1 cellular context compared by ENCODE assay signal in the genomic region with DNA sequence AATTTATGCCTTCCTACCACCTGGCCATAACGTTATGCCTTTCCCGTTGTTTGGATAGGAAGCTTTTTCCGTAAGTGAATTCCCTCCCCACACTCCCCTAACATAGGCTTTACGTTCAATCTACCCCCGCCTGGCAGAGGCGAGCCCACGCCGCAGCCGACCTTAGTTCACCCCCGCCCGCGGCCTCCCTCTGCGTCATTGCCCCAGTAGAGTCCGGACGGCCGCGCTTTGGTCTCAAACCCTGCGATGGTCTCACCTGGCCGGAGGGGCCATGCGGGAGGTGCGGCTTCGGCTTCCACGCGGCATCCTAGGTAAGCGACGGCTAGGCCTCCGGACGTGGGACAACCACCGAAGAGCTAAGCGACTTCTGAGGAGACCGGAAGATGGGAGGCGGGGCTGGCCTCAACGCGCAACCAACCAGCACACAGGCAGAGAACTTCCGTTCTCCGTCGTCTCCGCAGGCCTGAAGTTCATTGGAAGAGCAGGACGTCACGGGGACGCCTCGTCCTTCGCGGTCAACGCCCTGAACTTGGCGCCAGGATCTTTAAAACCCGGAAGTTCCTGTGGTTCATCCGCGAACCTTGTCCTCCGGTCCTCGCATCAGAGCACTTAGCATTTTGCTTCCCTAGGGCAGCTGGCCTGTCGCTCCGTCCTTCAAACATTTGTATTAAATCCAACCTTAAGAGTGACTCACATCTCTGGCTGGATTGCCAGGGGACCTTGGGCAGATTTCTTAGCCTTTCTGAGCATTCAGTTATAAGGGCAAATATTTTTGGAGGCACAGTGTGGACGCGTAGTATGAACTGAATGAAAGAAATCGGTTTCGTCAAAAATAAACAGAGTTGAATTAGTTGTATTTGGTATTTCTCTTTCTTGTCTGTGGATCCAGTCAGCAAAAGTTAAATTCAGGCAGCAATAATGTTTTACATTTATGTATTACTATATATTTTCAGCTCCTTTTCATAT.
TF ChIP-seq lines count a peak whose summit lies in the region.

A gene with protein sequence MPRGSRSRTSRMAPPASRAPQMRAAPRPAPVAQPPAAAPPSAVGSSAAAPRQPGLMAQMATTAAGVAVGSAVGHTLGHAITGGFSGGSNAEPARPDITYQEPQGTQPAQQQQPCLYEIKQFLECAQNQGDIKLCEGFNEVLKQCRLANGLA (minus strand): TSS at position 369 of the 966 bp plus-strand sequence. CDS start 63 bp downstream, at position 306.

TF ChIP-seq in GM12878, 131 proteins besides CTCF, POLR2A, EP300 and RAD21 (continued from another document and continues in another):
- TF ChIP-seq, protein P1, sequence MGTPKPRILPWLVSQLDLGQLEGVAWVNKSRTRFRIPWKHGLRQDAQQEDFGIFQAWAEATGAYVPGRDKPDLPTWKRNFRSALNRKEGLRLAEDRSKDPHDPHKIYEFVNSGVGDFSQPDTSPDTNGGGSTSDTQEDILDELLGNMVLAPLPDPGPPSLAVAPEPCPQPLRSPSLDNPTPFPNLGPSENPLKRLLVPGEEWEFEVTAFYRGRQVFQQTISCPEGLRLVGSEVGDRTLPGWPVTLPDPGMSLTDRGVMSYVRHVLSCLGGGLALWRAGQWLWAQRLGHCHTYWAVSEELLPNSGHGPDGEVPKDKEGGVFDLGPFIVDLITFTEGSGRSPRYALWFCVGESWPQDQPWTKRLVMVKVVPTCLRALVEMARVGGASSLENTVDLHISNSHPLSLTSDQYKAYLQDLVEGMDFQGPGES (IDR thresholded peaks at IDR 0.05), result peak; percentile 81
- TF ChIP-seq HDAC2 (IDR thresholded peaks at IDR 0.05) (no peak; the same call in 1 of the 2 replicates), MXI1 (IDR thresholded peaks at IDR 0.05; ENCODE audit: low read depth, low read length) (peak; percentile 78), RAD51 (IDR thresholded peaks at IDR 0.05) (peak; percentile 72), SREBF2 (IDR thresholded peaks at IDR 0.05; ENCODE audit: low read length) (no peak), ZNF384 (IDR thresholded peaks at IDR 0.05; ENCODE audit: borderline replicate concordance, low read depth, low read length) (no peak), TCF3 (IDR thresholded peaks at IDR 0.05; ENCODE audit: borderline replicate concordance, insufficient read depth, low read depth, low read length) (0 out of 2 replicates have a peak, but pooled peaks have one; percentile 26), CEBPB (IDR thresholded peaks at IDR 0.05; ENCODE audit: borderline replicate concordance in 1 of 2, low read depth in 2 of 2, low read length in 2 of 2) (no peak), FOXM1 (IDR thresholded peaks at IDR 0.05; ENCODE audit: low read depth, low read length) (no peak), RUNX3 (IDR thresholded peaks at IDR 0.05; ENCODE audit: low read length) (peak; percentile 94), GABPA (IDR thresholded peaks at IDR 0.05; ENCODE audit: low read depth) (peak; percentile 95), RBBP5 (conservative IDR thresholded peaks at IDR 0.05) (no peak), ESRRA (IDR thresholded peaks at IDR 0.05; ENCODE audit: low read length) (peak; percentile 82), PML (IDR thresholded peaks at IDR 0.05; ENCODE audit: low read length) (peak; percentile 84), SUZ12 (IDR thresholded peaks at IDR 0.05; ENCODE audit: unreplicated experiment) (no peak), CBX3 (IDR thresholded peaks at IDR 0.05; ENCODE audit: borderline replicate concordance, low read depth) (no peak), YBX1 (IDR thresholded peaks at IDR 0.05) (no peak)
- TF ChIP-seq, protein P2, sequence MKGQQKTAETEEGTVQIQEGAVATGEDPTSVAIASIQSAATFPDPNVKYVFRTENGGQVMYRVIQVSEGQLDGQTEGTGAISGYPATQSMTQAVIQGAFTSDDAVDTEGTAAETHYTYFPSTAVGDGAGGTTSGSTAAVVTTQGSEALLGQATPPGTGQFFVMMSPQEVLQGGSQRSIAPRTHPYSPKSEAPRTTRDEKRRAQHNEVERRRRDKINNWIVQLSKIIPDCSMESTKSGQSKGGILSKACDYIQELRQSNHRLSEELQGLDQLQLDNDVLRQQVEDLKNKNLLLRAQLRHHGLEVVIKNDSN (IDR thresholded peaks at IDR 0.05; ENCODE audit: borderline replicate concordance, extremely low read length, insufficient read depth, low read depth, low read length), result peak; percentile 56
- TF ChIP-seq, protein P3, sequence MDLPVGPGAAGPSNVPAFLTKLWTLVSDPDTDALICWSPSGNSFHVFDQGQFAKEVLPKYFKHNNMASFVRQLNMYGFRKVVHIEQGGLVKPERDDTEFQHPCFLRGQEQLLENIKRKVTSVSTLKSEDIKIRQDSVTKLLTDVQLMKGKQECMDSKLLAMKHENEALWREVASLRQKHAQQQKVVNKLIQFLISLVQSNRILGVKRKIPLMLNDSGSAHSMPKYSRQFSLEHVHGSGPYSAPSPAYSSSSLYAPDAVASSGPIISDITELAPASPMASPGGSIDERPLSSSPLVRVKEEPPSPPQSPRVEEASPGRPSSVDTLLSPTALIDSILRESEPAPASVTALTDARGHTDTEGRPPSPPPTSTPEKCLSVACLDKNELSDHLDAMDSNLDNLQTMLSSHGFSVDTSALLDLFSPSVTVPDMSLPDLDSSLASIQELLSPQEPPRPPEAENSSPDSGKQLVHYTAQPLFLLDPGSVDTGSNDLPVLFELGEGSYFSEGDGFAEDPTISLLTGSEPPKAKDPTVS (IDR thresholded peaks at IDR 0.05; ENCODE audit: low read depth, low read length), result no peak
- TF ChIP-seq, protein P4, sequence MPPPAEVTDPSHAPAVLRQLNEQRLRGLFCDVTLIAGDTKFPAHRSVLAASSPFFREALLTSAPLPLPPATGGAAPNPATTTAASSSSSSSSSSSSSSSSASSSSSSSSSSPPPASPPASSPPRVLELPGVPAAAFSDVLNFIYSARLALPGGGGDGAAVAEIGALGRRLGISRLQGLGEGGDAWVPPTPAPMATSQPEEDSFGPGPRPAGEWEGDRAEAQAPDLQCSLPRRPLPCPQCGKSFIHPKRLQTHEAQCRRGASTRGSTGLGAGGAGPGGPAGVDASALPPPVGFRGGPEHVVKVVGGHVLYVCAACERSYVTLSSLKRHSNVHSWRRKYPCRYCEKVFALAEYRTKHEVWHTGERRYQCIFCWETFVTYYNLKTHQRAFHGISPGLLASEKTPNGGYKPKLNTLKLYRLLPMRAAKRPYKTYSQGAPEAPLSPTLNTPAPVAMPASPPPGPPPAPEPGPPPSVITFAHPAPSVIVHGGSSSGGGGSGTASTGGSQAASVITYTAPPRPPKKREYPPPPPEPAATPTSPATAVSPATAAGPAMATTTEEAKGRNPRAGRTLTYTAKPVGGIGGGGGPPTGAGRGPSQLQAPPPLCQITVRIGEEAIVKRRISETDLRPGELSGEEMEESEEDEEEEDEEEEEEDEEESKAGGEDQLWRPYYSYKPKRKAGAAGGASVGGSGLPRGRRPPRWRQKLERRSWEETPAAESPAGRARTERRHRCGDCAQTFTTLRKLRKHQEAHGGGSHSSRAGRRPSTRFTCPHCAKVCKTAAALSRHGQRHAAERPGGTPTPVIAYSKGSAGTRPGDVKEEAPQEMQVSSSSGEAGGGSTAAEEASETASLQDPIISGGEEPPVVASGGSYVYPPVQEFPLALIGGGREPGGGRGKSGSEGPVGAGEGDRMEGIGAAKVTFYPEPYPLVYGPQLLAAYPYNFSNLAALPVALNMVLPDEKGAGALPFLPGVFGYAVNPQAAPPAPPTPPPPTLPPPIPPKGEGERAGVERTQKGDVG (CRISPR knock-in tag; IDR thresholded peaks at IDR 0.05), result no peak
- TF ChIP-seq, protein P5, sequence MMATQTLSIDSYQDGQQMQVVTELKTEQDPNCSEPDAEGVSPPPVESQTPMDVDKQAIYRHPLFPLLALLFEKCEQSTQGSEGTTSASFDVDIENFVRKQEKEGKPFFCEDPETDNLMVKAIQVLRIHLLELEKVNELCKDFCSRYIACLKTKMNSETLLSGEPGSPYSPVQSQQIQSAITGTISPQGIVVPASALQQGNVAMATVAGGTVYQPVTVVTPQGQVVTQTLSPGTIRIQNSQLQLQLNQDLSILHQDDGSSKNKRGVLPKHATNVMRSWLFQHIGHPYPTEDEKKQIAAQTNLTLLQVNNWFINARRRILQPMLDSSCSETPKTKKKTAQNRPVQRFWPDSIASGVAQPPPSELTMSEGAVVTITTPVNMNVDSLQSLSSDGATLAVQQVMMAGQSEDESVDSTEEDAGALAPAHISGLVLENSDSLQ (IDR thresholded peaks at IDR 0.05), result peak; percentile 99
- TF ChIP-seq, protein P6, sequence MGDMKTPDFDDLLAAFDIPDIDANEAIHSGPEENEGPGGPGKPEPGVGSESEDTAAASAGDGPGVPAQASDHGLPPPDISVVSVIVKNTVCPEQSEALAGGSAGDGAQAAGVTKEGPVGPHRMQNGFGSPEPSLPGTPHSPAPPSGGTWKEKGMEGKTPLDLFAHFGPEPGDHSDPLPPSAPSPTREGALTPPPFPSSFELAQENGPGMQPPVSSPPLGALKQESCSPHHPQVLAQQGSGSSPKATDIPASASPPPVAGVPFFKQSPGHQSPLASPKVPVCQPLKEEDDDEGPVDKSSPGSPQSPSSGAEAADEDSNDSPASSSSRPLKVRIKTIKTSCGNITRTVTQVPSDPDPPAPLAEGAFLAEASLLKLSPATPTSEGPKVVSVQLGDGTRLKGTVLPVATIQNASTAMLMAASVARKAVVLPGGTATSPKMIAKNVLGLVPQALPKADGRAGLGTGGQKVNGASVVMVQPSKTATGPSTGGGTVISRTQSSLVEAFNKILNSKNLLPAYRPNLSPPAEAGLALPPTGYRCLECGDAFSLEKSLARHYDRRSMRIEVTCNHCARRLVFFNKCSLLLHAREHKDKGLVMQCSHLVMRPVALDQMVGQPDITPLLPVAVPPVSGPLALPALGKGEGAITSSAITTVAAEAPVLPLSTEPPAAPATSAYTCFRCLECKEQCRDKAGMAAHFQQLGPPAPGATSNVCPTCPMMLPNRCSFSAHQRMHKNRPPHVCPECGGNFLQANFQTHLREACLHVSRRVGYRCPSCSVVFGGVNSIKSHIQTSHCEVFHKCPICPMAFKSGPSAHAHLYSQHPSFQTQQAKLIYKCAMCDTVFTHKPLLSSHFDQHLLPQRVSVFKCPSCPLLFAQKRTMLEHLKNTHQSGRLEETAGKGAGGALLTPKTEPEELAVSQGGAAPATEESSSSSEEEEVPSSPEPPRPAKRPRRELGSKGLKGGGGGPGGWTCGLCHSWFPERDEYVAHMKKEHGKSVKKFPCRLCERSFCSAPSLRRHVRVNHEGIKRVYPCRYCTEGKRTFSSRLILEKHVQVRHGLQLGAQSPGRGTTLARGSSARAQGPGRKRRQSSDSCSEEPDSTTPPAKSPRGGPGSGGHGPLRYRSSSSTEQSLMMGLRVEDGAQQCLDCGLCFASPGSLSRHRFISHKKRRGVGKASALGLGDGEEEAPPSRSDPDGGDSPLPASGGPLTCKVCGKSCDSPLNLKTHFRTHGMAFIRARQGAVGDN (IDR thresholded peaks at IDR 0.05), result peak; percentile 62; the same call in 1 of the 2 replicates
- TF ChIP-seq, protein P7, sequence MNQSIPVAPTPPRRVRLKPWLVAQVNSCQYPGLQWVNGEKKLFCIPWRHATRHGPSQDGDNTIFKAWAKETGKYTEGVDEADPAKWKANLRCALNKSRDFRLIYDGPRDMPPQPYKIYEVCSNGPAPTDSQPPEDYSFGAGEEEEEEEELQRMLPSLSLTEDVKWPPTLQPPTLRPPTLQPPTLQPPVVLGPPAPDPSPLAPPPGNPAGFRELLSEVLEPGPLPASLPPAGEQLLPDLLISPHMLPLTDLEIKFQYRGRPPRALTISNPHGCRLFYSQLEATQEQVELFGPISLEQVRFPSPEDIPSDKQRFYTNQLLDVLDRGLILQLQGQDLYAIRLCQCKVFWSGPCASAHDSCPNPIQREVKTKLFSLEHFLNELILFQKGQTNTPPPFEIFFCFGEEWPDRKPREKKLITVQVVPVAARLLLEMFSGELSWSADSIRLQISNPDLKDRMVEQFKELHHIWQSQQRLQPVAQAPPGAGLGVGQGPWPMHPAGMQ (IDR thresholded peaks at IDR 0.05; ENCODE audit: borderline replicate concordance), result no peak
- TF ChIP-seq, protein P8, sequence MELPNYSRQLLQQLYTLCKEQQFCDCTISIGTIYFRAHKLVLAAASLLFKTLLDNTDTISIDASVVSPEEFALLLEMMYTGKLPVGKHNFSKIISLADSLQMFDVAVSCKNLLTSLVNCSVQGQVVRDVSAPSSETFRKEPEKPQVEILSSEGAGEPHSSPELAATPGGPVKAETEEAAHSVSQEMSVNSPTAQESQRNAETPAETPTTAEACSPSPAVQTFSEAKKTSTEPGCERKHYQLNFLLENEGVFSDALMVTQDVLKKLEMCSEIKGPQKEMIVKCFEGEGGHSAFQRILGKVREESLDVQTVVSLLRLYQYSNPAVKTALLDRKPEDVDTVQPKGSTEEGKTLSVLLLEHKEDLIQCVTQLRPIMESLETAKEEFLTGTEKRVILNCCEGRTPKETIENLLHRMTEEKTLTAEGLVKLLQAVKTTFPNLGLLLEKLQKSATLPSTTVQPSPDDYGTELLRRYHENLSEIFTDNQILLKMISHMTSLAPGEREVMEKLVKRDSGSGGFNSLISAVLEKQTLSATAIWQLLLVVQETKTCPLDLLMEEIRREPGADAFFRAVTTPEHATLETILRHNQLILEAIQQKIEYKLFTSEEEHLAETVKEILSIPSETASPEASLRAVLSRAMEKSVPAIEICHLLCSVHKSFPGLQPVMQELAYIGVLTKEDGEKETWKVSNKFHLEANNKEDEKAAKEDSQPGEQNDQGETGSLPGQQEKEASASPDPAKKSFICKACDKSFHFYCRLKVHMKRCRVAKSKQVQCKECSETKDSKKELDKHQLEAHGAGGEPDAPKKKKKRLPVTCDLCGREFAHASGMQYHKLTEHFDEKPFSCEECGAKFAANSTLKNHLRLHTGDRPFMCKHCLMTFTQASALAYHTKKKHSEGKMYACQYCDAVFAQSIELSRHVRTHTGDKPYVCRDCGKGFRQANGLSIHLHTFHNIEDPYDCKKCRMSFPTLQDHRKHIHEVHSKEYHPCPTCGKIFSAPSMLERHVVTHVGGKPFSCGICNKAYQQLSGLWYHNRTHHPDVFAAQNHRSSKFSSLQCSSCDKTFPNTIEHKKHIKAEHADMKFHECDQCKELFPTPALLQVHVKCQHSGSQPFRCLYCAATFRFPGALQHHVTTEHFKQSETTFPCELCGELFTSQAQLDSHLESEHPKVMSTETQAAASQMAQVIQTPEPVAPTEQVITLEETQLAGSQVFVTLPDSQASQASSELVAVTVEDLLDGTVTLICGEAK (IDR thresholded peaks at IDR 0.05; ENCODE audit: borderline replicate concordance), result peak; percentile 99
- TF ChIP-seq, protein P9, sequence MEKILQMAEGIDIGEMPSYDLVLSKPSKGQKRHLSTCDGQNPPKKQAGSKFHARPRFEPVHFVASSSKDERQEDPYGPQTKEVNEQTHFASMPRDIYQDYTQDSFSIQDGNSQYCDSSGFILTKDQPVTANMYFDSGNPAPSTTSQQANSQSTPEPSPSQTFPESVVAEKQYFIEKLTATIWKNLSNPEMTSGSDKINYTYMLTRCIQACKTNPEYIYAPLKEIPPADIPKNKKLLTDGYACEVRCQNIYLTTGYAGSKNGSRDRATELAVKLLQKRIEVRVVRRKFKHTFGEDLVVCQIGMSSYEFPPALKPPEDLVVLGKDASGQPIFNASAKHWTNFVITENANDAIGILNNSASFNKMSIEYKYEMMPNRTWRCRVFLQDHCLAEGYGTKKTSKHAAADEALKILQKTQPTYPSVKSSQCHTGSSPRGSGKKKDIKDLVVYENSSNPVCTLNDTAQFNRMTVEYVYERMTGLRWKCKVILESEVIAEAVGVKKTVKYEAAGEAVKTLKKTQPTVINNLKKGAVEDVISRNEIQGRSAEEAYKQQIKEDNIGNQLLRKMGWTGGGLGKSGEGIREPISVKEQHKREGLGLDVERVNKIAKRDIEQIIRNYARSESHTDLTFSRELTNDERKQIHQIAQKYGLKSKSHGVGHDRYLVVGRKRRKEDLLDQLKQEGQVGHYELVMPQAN (conservative IDR thresholded peaks at IDR 0.05), result peak; percentile 89
